17 cellular contexts compared by ENCODE assay signal in genomic region chr17:38654411-38655398, GRCh38. TPM values are rescaled to one million over a fixed set of nuclear protein-coding genes. Genes with fewer than 3 reads are reported as not detected.
A peak's percentile ranks its signal among the peaks of the same experiment; 100 is the strongest.
DNase-seq lines count a peak whose midpoint lies in the region; ATAC-seq and TF ChIP-seq lines count a peak whose summit lies in the region.
"Had no signal": no experiment of that assay in that cellular context is flagged by ENCODE, and none has a peak within 500 bp of the region (broad histone marks: within the 10 kb centered on the region; RNA-seq: fewer than 3 reads in every experiment).

No MANE protein-coding gene starts in this region.

- no peak overlapping the region for H3K4me2 ChIP-seq in GM23338

- H3K9me2 ChIP-seq in GM23338 (ENCODE audit: insufficient read depth): no peaks in the 10 kb centered on the region

- H3K79me2 ChIP-seq in GM23338 (replicated peaks; ENCODE audit: insufficient read depth): no peaks in the 10 kb centered on the region

- no peak overlapping the region for H3K27ac Mint-ChIP-seq in GM23338
- H3K27ac Mint-ChIP-seq in activated naive CD8-positive, alpha-beta T cell treated with anti-CD3 and anti-CD28 coated beads for 36 hours: no peak overlapping the region
- H3K27ac Mint-ChIP-seq in stimulated activated effector memory CD8-positive, alpha-beta T cell treated with anti-CD3 and anti-CD28 coated beads, Interleukin-12 subunit alpha, Interleukin-12 subunit beta, amount 100 ng/mL, for 72 hours: no peak overlapping the region
- H3K27ac Mint-ChIP-seq in activated naive CD4-positive, alpha-beta T cell treated with anti-CD3 and anti-CD28 coated beads for 36 hours: no peak overlapping the region
- H3K27ac Mint-ChIP-seq: CD8-positive, alpha-beta memory T cell; IgD-negative memory B cell had no signal

- no peaks in the 10 kb centered on the region for H4K20me1 ChIP-seq in GM23338 (replicated peaks; ENCODE audit: insufficient read depth)

- no peaks in the 10 kb centered on the region for H3K36me3 ChIP-seq in GM23338 (ENCODE audit: insufficient read depth)
- H3K36me3 ChIP-seq: gastroesophageal sphincter, SJCRH30, thoracic aorta had no signal

- H3K27me3 ChIP-seq in GM23338 (ENCODE audit: insufficient read depth): no peaks in the 10 kb centered on the region

- peak; percentile 69 for ATAC-seq in GM23338
- peak; percentile 70 for ATAC-seq in stimulated activated effector memory CD8-positive, alpha-beta T cell treated with anti-CD3 and anti-CD28 coated beads, Interleukin-12 subunit alpha, Interleukin-12 subunit beta, amount 100 ng/mL, for 72 hours
- ATAC-seq: gastroesophageal sphincter had no signal

- H3K36me3 Mint-ChIP-seq in GM23338 (ENCODE audit: low read depth): no peaks in the 10 kb centered on the region
- H3K36me3 Mint-ChIP-seq in activated naive CD8-positive, alpha-beta T cell treated with anti-CD3 and anti-CD28 coated beads for 36 hours: no peaks in the 10 kb centered on the region
- no peaks in the 10 kb centered on the region for H3K36me3 Mint-ChIP-seq in stimulated activated effector memory CD8-positive, alpha-beta T cell treated with anti-CD3 and anti-CD28 coated beads, Interleukin-12 subunit alpha, Interleukin-12 subunit beta, amount 100 ng/mL, for 72 hours
- no peaks in the 10 kb centered on the region for H3K36me3 Mint-ChIP-seq in activated naive CD4-positive, alpha-beta T cell treated with anti-CD3 and anti-CD28 coated beads for 36 hours (ENCODE audit: low read depth)
- H3K36me3 Mint-ChIP-seq: CD8-positive, alpha-beta memory T cell; IgD-negative memory B cell had no signal

- H3K27ac ChIP-seq in GM23338 (ENCODE audit: low read depth): no peak overlapping the region
- H3K27ac ChIP-seq: gastroesophageal sphincter, SJCRH30, thoracic aorta had no signal

- H3K27me3 Mint-ChIP-seq in GM23338 (ENCODE audit: insufficient read depth, low read depth, poor library complexity): peaks cover 8% of the 10 kb centered on the region
- H3K27me3 Mint-ChIP-seq in activated naive CD8-positive, alpha-beta T cell treated with anti-CD3 and anti-CD28 coated beads for 36 hours: peaks cover 24% of the 10 kb centered on the region
- H3K27me3 Mint-ChIP-seq in activated naive CD4-positive, alpha-beta T cell treated with anti-CD3 and anti-CD28 coated beads for 36 hours (ENCODE audit: low read depth): peaks cover 27% of the 10 kb centered on the region

- H3K4me1 Mint-ChIP-seq in GM23338: peaks cover 24% of the 10 kb centered on the region
- H3K4me1 Mint-ChIP-seq in activated naive CD8-positive, alpha-beta T cell treated with anti-CD3 and anti-CD28 coated beads for 36 hours: peaks cover 28% of the 10 kb centered on the region
- peaks cover 25% of the 10 kb centered on the region for H3K4me1 Mint-ChIP-seq in stimulated activated effector memory CD8-positive, alpha-beta T cell treated with anti-CD3 and anti-CD28 coated beads, Interleukin-12 subunit alpha, Interleukin-12 subunit beta, amount 100 ng/mL, for 72 hours
- peaks cover 17% of the 10 kb centered on the region for H3K4me1 Mint-ChIP-seq in activated naive CD4-positive, alpha-beta T cell treated with anti-CD3 and anti-CD28 coated beads for 36 hours (ENCODE audit: low read depth)

- TF ChIP-seq CTCF in GM12875 (IDR thresholded peaks at IDR 0.05; ENCODE audit: borderline replicate concordance, insufficient read depth, low read depth, low read length): no peak
- no peak for TF ChIP-seq CTCF in GM23338 (conservative IDR thresholded peaks at IDR 0.05; ENCODE audit: low read depth in 2 of 2)
- TF ChIP-seq CTCF in lower leg skin (IDR thresholded peaks at IDR 0.05): no peak

- H3K4me1 ChIP-seq in GM23338 (ENCODE audit: insufficient read depth): peaks cover 10% of the 10 kb centered on the region
- H3K4me1 ChIP-seq: gastroesophageal sphincter, SJCRH30 had no signal

- TF ChIP-seq POLR2A in lower leg skin (IDR thresholded peaks at IDR 0.05): no peak

- H3F3A ChIP-seq in GM23338 (replicated peaks; ENCODE audit: low read depth): 0 out of 2 replicates have a peak, but pooled peaks cover 3% of the 10 kb centered on the region

- WGBS in lower leg skin, 2 donors: 52 to 57% methylated on average over 21 of the region's 21 CpGs

- H3K9me3 Mint-ChIP-seq in GM23338: no peaks in the 10 kb centered on the region; the same call in 2 of the 3 replicates
- H3K9me3 Mint-ChIP-seq in activated naive CD8-positive, alpha-beta T cell treated with anti-CD3 and anti-CD28 coated beads for 36 hours: no peaks in the 10 kb centered on the region
- no peaks in the 10 kb centered on the region for H3K9me3 Mint-ChIP-seq in stimulated activated effector memory CD8-positive, alpha-beta T cell treated with anti-CD3 and anti-CD28 coated beads, Interleukin-12 subunit alpha, Interleukin-12 subunit beta, amount 100 ng/mL, for 72 hours
- no peaks in the 10 kb centered on the region for H3K9me3 Mint-ChIP-seq in activated naive CD4-positive, alpha-beta T cell treated with anti-CD3 and anti-CD28 coated beads for 36 hours
- H3K9me3 Mint-ChIP-seq: CD8-positive, alpha-beta memory T cell; IgD-negative memory B cell had no signal

- peak overlapping the region; percentile 3 for H3K4me3 ChIP-seq in GM12875 (ENCODE audit: low read depth, low read length)
- no peak overlapping the region for H3K4me3 ChIP-seq in GM23338
- no peak overlapping the region for H3K4me3 ChIP-seq in lower leg skin (ENCODE audit: low read depth, poor library complexity, severe bottlenecking)
- H3K4me3 ChIP-seq: gastroesophageal sphincter, SJCRH30, thoracic aorta had no signal

- H2AFZ ChIP-seq in GM23338: peak overlapping the region; percentile 91

- DNase-seq in GM23338 (ENCODE audit: low spot score) (peak; percentile 14), lower leg skin (ENCODE audit: low spot score in 2 of 2) (no peak), COLO668 (lab: John Stamatoyannopoulos, UW; ENCODE audit: unreplicated experiment) (no peak)
- peak; percentile 45 for DNase-seq in activated naive CD8-positive, alpha-beta T cell treated with anti-CD3 and anti-CD28 coated beads for 36 hours
- no peak for DNase-seq in stimulated activated effector memory CD8-positive, alpha-beta T cell treated with anti-CD3 and anti-CD28 coated beads, Interleukin-12 subunit alpha, Interleukin-12 subunit beta, amount 100 ng/mL, for 72 hours (ENCODE audit: low spot score in 2 of 2)
- no peak for DNase-seq in activated naive CD4-positive, alpha-beta T cell treated with anti-CD3 and anti-CD28 coated beads for 36 hours
- no peak for DNase-seq in activated naive CD4-positive, alpha-beta T cell treated with anti-CD3 and anti-CD28 coated beads, Interleukin-2, amount 50 U/mL, for 16 hours
- DNase-seq: CD8-positive, alpha-beta memory T cell; effector memory CD4-positive, alpha-beta T cell; NCI-H146; NCI-H774; right cardiac atrium; SJCRH30 had no signal

- CTCF ChIA-PET in activated naive CD4-positive, alpha-beta T cell treated with anti-CD3 and anti-CD28 coated beads for 36 hours (lab: Charles Lee): interaction anchor here (0.9 to 3.8 kb wide), 4 partner anchors 8 to 138 kb away, joined by 3 to 17 read pairs (median 4); no protein-coding TSS in a partner anchor

- intact Hi-C loops in lower leg skin (cut with DNase I; ENCODE audit: low total_unique reads): no loop called here
- intact Hi-C loops in activated naive CD4-positive, alpha-beta T cell treated with anti-CD3 and anti-CD28 coated beads for 36 hours (cut with micrococcal nuclease): no loop called here

- no peak overlapping the region for H3K4me3 Mint-ChIP-seq in GM23338
- H3K4me3 Mint-ChIP-seq in activated naive CD8-positive, alpha-beta T cell treated with anti-CD3 and anti-CD28 coated beads for 36 hours: peak overlapping the region; percentile 40
- H3K4me3 Mint-ChIP-seq in stimulated activated effector memory CD8-positive, alpha-beta T cell treated with anti-CD3 and anti-CD28 coated beads, Interleukin-12 subunit alpha, Interleukin-12 subunit beta, amount 100 ng/mL, for 72 hours: peak overlapping the region; percentile 49
- no peak overlapping the region for H3K4me3 Mint-ChIP-seq in activated naive CD4-positive, alpha-beta T cell treated with anti-CD3 and anti-CD28 coated beads for 36 hours

TF ChIP-seq in GM23338, 12 proteins besides CTCF, POLR2A, EP300 and RAD21 (continues in another document):
- no peak for TF ChIP-seq ZNF331 (CRISPR knock-in tag; IDR thresholded peaks at IDR 0.05; ENCODE audit: low read depth)
- no peak for TF ChIP-seq JUNB (IDR thresholded peaks at IDR 0.05; ENCODE audit: unreplicated experiment)
- no peak for TF ChIP-seq EZH2 (IDR thresholded peaks at IDR 0.05; ENCODE audit: low read depth, unreplicated experiment)
- TF ChIP-seq CREB1 (CRISPR knock-in tag; IDR thresholded peaks at IDR 0.05; ENCODE audit: low read depth): no peak
- no peak for TF ChIP-seq ZNF114 (CRISPR knock-in tag; IDR thresholded peaks at IDR 0.05)
- no peak for TF ChIP-seq EZH2phosphoT487 (IDR thresholded peaks at IDR 0.05; ENCODE audit: unreplicated experiment)
- no peak for TF ChIP-seq ETS1 (IDR thresholded peaks at IDR 0.05)

RNA-seq across cellular contexts. Expression of gene EPOP, which starts 20.1 kb away (rescaled TPM):
- total RNA-seq in GM23338 (2014; rRNA removed; shearing (Covaris generic)): 1.7 and 2.4 TPM in 2 replicates
- 0.42 and 0.82 TPM in 2 replicates for polyA plus RNA-seq in GM23338 (2016; fragmentation: Nextera tagmentation; extraction: Ambion mirVana)
- total RNA-seq in activated naive CD8-positive, alpha-beta T cell treated with anti-CD3 and anti-CD28 coated beads for 36 hours: 10 to 100 TPM; 33.6 to 33.7 TPM
- 1 to 10 TPM; 1.8 to 8.7 (median 3.3) TPM for total RNA-seq in lower leg skin
- 10 to 100 TPM; 17.6 to 19.2 TPM for total RNA-seq in activated naive CD4-positive, alpha-beta T cell treated with anti-CD3 and anti-CD28 coated beads for 36 hours
- polyA plus RNA-seq: IgD-negative memory B cell had no signal

RNA-seq across cellular contexts. Expression of gene SRCIN1, which starts 49.0 kb away (rescaled TPM):
- 1.3 and 2.2 TPM in 2 replicates for total RNA-seq in GM23338 (2014; rRNA removed; shearing (Covaris generic))
- 0.87 TPM in 2 replicates for polyA plus RNA-seq in GM23338 (2016; fragmentation: Nextera tagmentation; extraction: Ambion mirVana)
- total RNA-seq in activated naive CD8-positive, alpha-beta T cell treated with anti-CD3 and anti-CD28 coated beads for 36 hours: under 1 TPM; 0.37 to 0.42 TPM
- 10 to 100 TPM; 12.0 to 20.2 (median 15.6) TPM for total RNA-seq in lower leg skin
- total RNA-seq in activated naive CD4-positive, alpha-beta T cell treated with anti-CD3 and anti-CD28 coated beads for 36 hours: under 1 TPM; 0.67 to 0.94 TPM
- total RNA-seq: thoracic aorta had no signal
- polyA plus RNA-seq: CD8-positive, alpha-beta memory T cell; IgD-negative memory B cell had no signal

RNA-seq across cellular contexts. Expression of gene MLLT6, which starts 50.4 kb away (rescaled TPM):
- total RNA-seq in GM23338 (2014; rRNA removed; shearing (Covaris generic)): 2.8 and 3.3 TPM in 2 replicates
- polyA plus RNA-seq in GM23338 (2016; fragmentation: Nextera tagmentation; extraction: Ambion mirVana): 1.8 and 2.6 TPM in 2 replicates
- total RNA-seq in activated naive CD8-positive, alpha-beta T cell treated with anti-CD3 and anti-CD28 coated beads for 36 hours: 100 to 1,000 TPM; 125 to 130 TPM
- 10 to 100 TPM; 46.1 to 85.0 (median 54.0) TPM for total RNA-seq in lower leg skin
- 100 to 1,000 TPM; 170 to 177 TPM for total RNA-seq in activated naive CD4-positive, alpha-beta T cell treated with anti-CD3 and anti-CD28 coated beads for 36 hours

Comparison
In these comparisons a context has a peak if more than half of its experiments do, and no peak if none do; other contexts are left out.
1. DNase-seq: peak in GM23338 (single experiment) and activated naive CD8-positive, alpha-beta T cell treated with anti-CD3 and anti-CD28 coated beads for 36 hours (single experiment); none in stimulated activated effector memory CD8-positive, alpha-beta T cell treated with anti-CD3 and anti-CD28 coated beads, Interleukin-12 subunit alpha, Interleukin-12 subunit beta, amount 100 ng/mL, for 72 hours (0 of 2), lower leg skin (0 of 2), activated naive CD4-positive, alpha-beta T cell treated with anti-CD3 and anti-CD28 coated beads for 36 hours (single experiment), activated naive CD4-positive, alpha-beta T cell treated with anti-CD3 and anti-CD28 coated beads, Interleukin-2, amount 50 U/mL, for 16 hours (single experiment) and COLO668 (single experiment).
2. H3K4me3 Mint-ChIP-seq: peak in activated naive CD8-positive, alpha-beta T cell treated with anti-CD3 and anti-CD28 coated beads for 36 hours (single experiment) and stimulated activated effector memory CD8-positive, alpha-beta T cell treated with anti-CD3 and anti-CD28 coated beads, Interleukin-12 subunit alpha, Interleukin-12 subunit beta, amount 100 ng/mL, for 72 hours (single experiment); none in GM23338 (single experiment) and activated naive CD4-positive, alpha-beta T cell treated with anti-CD3 and anti-CD28 coated beads for 36 hours (single experiment).
3. RNA of gene MLLT6, which starts 50.4 kb away (total RNA-seq): 170 to 177 TPM in activated naive CD4-positive, alpha-beta T cell treated with anti-CD3 and anti-CD28 coated beads for 36 hours, 125 to 130 TPM in activated naive CD8-positive, alpha-beta T cell treated with anti-CD3 and anti-CD28 coated beads for 36 hours and 46.1 to 85.0 TPM in lower leg skin; 2.8 to 3.3 TPM in GM23338; every median in the first group is over 10 times any median in the second.